ENCODE assay signal across 10 cellular contexts in the genomic region with DNA sequence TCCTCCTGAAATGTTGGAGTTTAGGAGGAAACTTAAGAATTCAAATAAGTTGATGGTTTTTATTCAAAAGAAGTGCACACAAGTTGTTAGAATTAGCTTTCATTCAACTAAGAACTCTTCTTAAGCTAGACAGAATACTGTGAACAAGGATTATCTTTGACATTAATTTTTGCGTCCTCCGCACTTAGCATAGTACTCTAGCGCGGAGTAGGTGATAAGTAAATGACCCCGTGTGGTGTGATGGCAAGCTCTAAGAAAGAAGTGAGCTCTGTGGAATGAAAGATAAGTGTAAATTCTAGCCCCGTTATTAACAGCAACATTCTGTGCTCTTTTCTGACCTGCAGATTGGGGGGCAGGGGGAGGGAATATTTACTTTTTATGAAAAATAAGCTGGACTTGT. TPM values are rescaled to one million over a fixed set of nuclear protein-coding genes. Genes with fewer than 3 reads are reported as not detected.
DNase-seq lines count a peak whose midpoint lies in the region; ATAC-seq and TF ChIP-seq lines count a peak whose summit lies in the region.
"Had no signal": no experiment of that assay in that cellular context is flagged by ENCODE, and none has a peak within 500 bp of the region (broad histone marks: within the 10 kb centered on the region; RNA-seq: fewer than 3 reads in every experiment).

No MANE protein-coding gene starts in this region.

- 0 out of 2 replicates have a peak overlapping the region, but pooled peaks have one; percentile 87 for H3K27ac ChIP-seq in HUES6 (ENCODE audit: low read depth, low read length)
- no peak overlapping the region for H3K27ac ChIP-seq in duodenal mucosa (ENCODE audit: low read depth, low read length)

- H3K9ac ChIP-seq in HUES6 (ENCODE audit: low read length), result peak overlapping the region; percentile 94
- peak overlapping the region; percentile 83 to 94 for H3K9ac ChIP-seq in duodenal mucosa (ENCODE audit: low read depth in 1 of 2, low read length in 2 of 2)

- no peaks in the 10 kb centered on the region for H3K9me3 ChIP-seq in BE2C
- H3K9me3 ChIP-seq in HUES6 (ENCODE audit: control insufficient read depth, insufficient read depth, low read depth, low read length), result no peaks in the 10 kb centered on the region
- no peaks in the 10 kb centered on the region for H3K9me3 ChIP-seq in duodenal mucosa (ENCODE audit: control insufficient read depth in 1 of 2, low read length in 2 of 2)
- H3K9me3 ChIP-seq: mucosa of descending colon had no signal

- H3K27me3 ChIP-seq in BE2C, result no peaks in the 10 kb centered on the region
- no peaks in the 10 kb centered on the region for H3K27me3 ChIP-seq in HUES6 (ENCODE audit: control insufficient read depth, insufficient read depth, low read length)
- H3K27me3 ChIP-seq in duodenal mucosa (ENCODE audit: control insufficient read depth in 1 of 2, insufficient read depth in 2 of 2, low read length in 2 of 2), result no peaks in the 10 kb centered on the region

- TF ChIP-seq CTCF in BE2C (IDR thresholded peaks at IDR 0.05; ENCODE audit: low read depth, low read length) (no peak), nephron progenitor cell (IDR thresholded peaks at IDR 0.05) (no peak), glutamatergic neuron (IDR thresholded peaks at IDR 0.05; ENCODE audit: partially characterized antibody, unreplicated experiment) (no peak)

- H3K27me3 Mint-ChIP-seq in nephron progenitor cell (ENCODE audit: low read depth, poor library complexity) (no peaks in the 10 kb centered on the region), glutamatergic neuron (ENCODE audit: unreplicated experiment) (no peaks in the 10 kb centered on the region)

- DNase-seq in BE2C (no peak), nephron progenitor cell (no peak), Ammon's horn (ENCODE audit: low spot score) (no peak), AG08395 (ENCODE audit: low spot score) (no peak), glutamatergic neuron (no peak)
- DNase-seq: mucosa of descending colon had no signal

- H3K4me3 Mint-ChIP-seq in nephron progenitor cell, result no peak overlapping the region
- H3K4me3 Mint-ChIP-seq in glutamatergic neuron (ENCODE audit: unreplicated experiment), result no peak overlapping the region

- no peak for ATAC-seq in GM19351 (IDR thresholded peaks at IDR 0.05; ENCODE audit: unreplicated experiment)
- ATAC-seq: stimulated activated naive CD8-positive, alpha-beta T cell treated with anti-CD3 and anti-CD28 coated beads, Interleukin-15, Interleukin-2, amounts not matched to agents 100 U/mL and 50 U/mL, for 24 hours had no signal

- H3K36me3 ChIP-seq in BE2C (peaks cover 36% of the 10 kb centered on the region), HUES6 (ENCODE audit: control insufficient read depth, insufficient read depth, low read length) (peaks cover 55% of the 10 kb centered on the region), duodenal mucosa (ENCODE audit: control insufficient read depth in 1 of 2, insufficient read depth in 2 of 2, low read length in 2 of 2) (peaks cover 9 to 29% of the 10 kb centered on the region in 2 donors)

- H3K36me3 Mint-ChIP-seq in nephron progenitor cell (ENCODE audit: low read depth) (peaks cover 34% of the 10 kb centered on the region), glutamatergic neuron (ENCODE audit: unreplicated experiment) (no peaks in the 10 kb centered on the region)

- H3K4me1 Mint-ChIP-seq in nephron progenitor cell, result peaks cover 33% of the 10 kb centered on the region
- peaks cover 9% of the 10 kb centered on the region for H3K4me1 Mint-ChIP-seq in glutamatergic neuron (ENCODE audit: low read depth, unreplicated experiment)

- H3K4me1 ChIP-seq in BE2C, result no peaks in the 10 kb centered on the region
- peaks cover 10% of the 10 kb centered on the region; the same call in 1 of the 2 replicates for H3K4me1 ChIP-seq in HUES6 (ENCODE audit: control insufficient read depth, insufficient read depth, low read length)
- H3K4me1 ChIP-seq in duodenal mucosa (ENCODE audit: control insufficient read depth in 1 of 2, insufficient read depth in 2 of 2, low read length in 2 of 2), result peaks cover 21 to 24% of the 10 kb centered on the region in 2 donors

- H3K9me3 Mint-ChIP-seq in nephron progenitor cell (no peaks in the 10 kb centered on the region), glutamatergic neuron (ENCODE audit: unreplicated experiment) (no peaks in the 10 kb centered on the region)

- H3K4me3 ChIP-seq in BE2C (ENCODE audit: low read depth, low read length), result peak overlapping the region; percentile 86
- H3K4me3 ChIP-seq in HUES6 (ENCODE audit: low read depth, low read length), result peak overlapping the region; percentile 78
- H3K4me3 ChIP-seq in duodenal mucosa (ENCODE audit: low read depth in 1 of 2, low read length in 2 of 2), result peak overlapping the region; percentile 94 to 100

- H3K27ac Mint-ChIP-seq in nephron progenitor cell, result peak overlapping the region; percentile 50
- no peak overlapping the region for H3K27ac Mint-ChIP-seq in glutamatergic neuron (ENCODE audit: unreplicated experiment)

RNA-seq across cellular contexts. Expression of gene BRIX1, which starts 1.0 kb away (rescaled TPM):
- polyA plus RNA-seq in BE2C (2012; ENCODE audit: insufficient read depth, insufficient read length, low read depth), result 113 TPM
- total RNA-seq in glutamatergic neuron (ENCODE audit: unreplicated experiment), result 19.0 TPM

RNA-seq across cellular contexts. Expression of gene RAD1, which starts 1.2 kb away (rescaled TPM):
- polyA plus RNA-seq in BE2C (2012; ENCODE audit: insufficient read depth, insufficient read length, low read depth), result 17.7 TPM
- 21.9 TPM for total RNA-seq in glutamatergic neuron (ENCODE audit: unreplicated experiment)

RNA-seq across cellular contexts. Expression of gene DNAJC21, which starts 12.8 kb away (rescaled TPM):
- 26.4 TPM for polyA plus RNA-seq in BE2C (2012; ENCODE audit: insufficient read depth, insufficient read length, low read depth)
- total RNA-seq in glutamatergic neuron (ENCODE audit: unreplicated experiment), result 28.6 TPM
